ENCODE assay signal across 21 cellular contexts in the genomic region with DNA sequence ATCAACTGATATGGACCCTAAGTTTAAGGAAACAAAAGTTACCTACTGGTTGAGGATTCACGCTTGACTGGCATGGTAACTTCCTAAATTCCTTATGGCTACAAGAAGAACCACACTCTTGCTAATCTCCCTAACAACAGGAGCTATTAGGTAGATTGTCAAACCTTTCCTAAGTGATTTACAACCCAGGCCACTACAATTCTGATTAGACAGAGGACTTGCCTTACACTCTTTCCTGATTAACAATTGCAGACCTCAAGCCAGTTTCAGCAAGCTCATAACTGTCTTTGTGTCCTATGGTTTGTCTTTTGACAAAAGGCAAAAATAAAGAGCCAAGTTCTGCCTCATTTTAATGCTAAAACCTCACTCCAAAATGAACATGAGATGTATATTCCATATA. TPM values are rescaled to one million over a fixed set of nuclear protein-coding genes. Genes with fewer than 3 reads are reported as not detected.
DNase-seq lines count a peak whose midpoint lies in the region; ATAC-seq, FAIRE-seq and TF ChIP-seq lines count a peak whose summit lies in the region.
"Had no signal": no experiment of that assay in that cellular context is flagged by ENCODE, and none has a peak within 500 bp of the region (broad histone marks: within the 10 kb centered on the region; RNA-seq: fewer than 3 reads in every experiment).

No MANE protein-coding gene starts in this region.

- DNase-seq in SKM-1 treated with dmso at 0.1 percent for 144 hours (lab: John Stamatoyannopoulos, UW; ENCODE audit: unreplicated experiment) (peak; percentile 36), SKM-1 (lab: John Stamatoyannopoulos, UW; ENCODE audit: unreplicated experiment) (no peak), H1 (ENCODE audit: low read depth in 1 of 2, low spot score in 2 of 2) (no peak), mesendoderm (peak; percentile 16), Karpas-422 (no peak), T-helper 9 cell (no peak), NCI-H2227 treated with DMSO at 0.1 percent for 48 hours (lab: John Stamatoyannopoulos, UW) (no peak)
- DNase-seq: CD8-positive, alpha-beta T cell; COR-L47; DND-41; GDM1; GM23248; HCEC 1CT; HFFc6 had no signal

- no peak for TF ChIP-seq CTCF in H1 (IDR thresholded peaks at IDR 0.05; ENCODE audit: control extremely low read depth in 1 of 3, insufficient read depth in 1 of 3, low read depth in 1 of 3, low read length in 3 of 3)

- no peak overlapping the region for H2BK15ac ChIP-seq in H1 (ENCODE audit: low read length)
- no peak overlapping the region for H2BK15ac ChIP-seq in mesendoderm (replicated peaks; ENCODE audit: low read depth)

- H3K36me3 ChIP-seq in H1 (ENCODE audit: control insufficient read depth in 2 of 4, insufficient read depth in 4 of 4, low read length in 3 of 4) (peaks cover 0 to 2% (median 0%) of the 10 kb centered on the region in 4 experiments; a peak in 1 of 8 replicates), mesendoderm (ENCODE audit: control insufficient read depth, insufficient read depth, low read length) (no peaks in the 10 kb centered on the region), Karpas-422 (ENCODE audit: insufficient read depth, low read length) (no peaks in the 10 kb centered on the region)

- no peaks in the 10 kb centered on the region for H3K79me2 ChIP-seq in H1 (ENCODE audit: control insufficient read depth in 1 of 2, insufficient read depth in 2 of 2, low read length in 2 of 2)
- no peaks in the 10 kb centered on the region for H3K79me2 ChIP-seq in mesendoderm (ENCODE audit: control insufficient read depth, insufficient read depth, low read length)
- H3K79me2 ChIP-seq in Karpas-422 (ENCODE audit: low read length): no peaks in the 10 kb centered on the region

- peak in 1 of 2 experiments; percentile 28; a peak in 1 of 3 replicates for TF ChIP-seq POLR2A in H1 (IDR thresholded peaks at IDR 0.05; ENCODE audit: control extremely low read depth in 1 of 2, low read depth in 2 of 2, low read length in 2 of 2)

- H4K20me1 ChIP-seq in H1 (replicated peaks in 1 of 2; ENCODE audit: control insufficient read depth in 1 of 2, insufficient read depth in 2 of 2, low read length in 2 of 2): no peaks in the 10 kb centered on the region
- no peaks in the 10 kb centered on the region for H4K20me1 ChIP-seq in Karpas-422 (ENCODE audit: insufficient read depth, low read depth, low read length)

- H2BK120ac ChIP-seq in H1 (replicated peaks; ENCODE audit: low read depth, low read length): peak overlapping the region; percentile 47
- no peak overlapping the region for H2BK120ac ChIP-seq in mesendoderm (ENCODE audit: low read depth, low read length)

- CTCF ChIA-PET in H1 (lab: Charles Lee; ENCODE audit: partially characterized antibody): interaction anchor here (0.7 to 1.7 kb wide), 5 partner anchors 29 to 263 kb away, joined by 3 to 5 read pairs (median 3); a partner anchor contains a TSS

- H2AK5ac ChIP-seq in H1 (ENCODE audit: low read depth, low read length): no peak overlapping the region; the same call in 1 of the 2 replicates
- H2AK5ac ChIP-seq in mesendoderm (ENCODE audit: low read length): no peak overlapping the region

- WGBS in H1 (ENCODE audit: extremely low coverage in 1 of 2, insufficient coverage in 1 of 2, insufficient read length in 1 of 2, insufficient replicate concordance in 2 of 2, low coverage in 1 of 2, low lambda C conversion rate in 2 of 2, missing lambda C conversion rate in 1 of 2), 2 experiments: 47% methylated on average over 1 of the region's 1 CpG; no CpG with 5 or more reads in 1 of the 2 experiments
- no CpG with 5 or more reads among the region's 1 CpG for WGBS in mesendoderm (ENCODE audit: extremely low coverage, insufficient coverage, low lambda C conversion rate)

- TF ChIP-seq RAD21 in H1 (IDR thresholded peaks at IDR 0.05 in 1 of 2, conservative IDR thresholded peaks at IDR 0.05 in 1 of 2; ENCODE audit: low read depth in 2 of 2, low read length in 2 of 2): no peak

- H2BK5ac ChIP-seq in H1 (ENCODE audit: low read depth, low read length) (peak overlapping the region; percentile 66; the same call in 1 of the 2 replicates), mesendoderm (ENCODE audit: low read length) (no peak overlapping the region)

- no peak overlapping the region for H2AFZ ChIP-seq in H1 (ENCODE audit: low read length)
- no peak overlapping the region for H2AFZ ChIP-seq in Karpas-422 (ENCODE audit: low read length)
- H2AFZ ChIP-seq: GM23248 had no signal

- ATAC-seq in HG03460 (IDR thresholded peaks at IDR 0.05; ENCODE audit: unreplicated experiment): no peak
- ATAC-seq: CD8-positive, alpha-beta T cell had no signal

- no peaks in the 10 kb centered on the region for H3K27me3 ChIP-seq in H1 (replicated peaks in 1 of 4; ENCODE audit: control insufficient read depth in 3 of 4, extremely low read depth in 1 of 4, insufficient read depth in 3 of 4, low read length in 3 of 4)
- H3K27me3 ChIP-seq in mesendoderm (ENCODE audit: insufficient read depth, low read length, poor library complexity): no peaks in the 10 kb centered on the region
- no peaks in the 10 kb centered on the region for H3K27me3 ChIP-seq in Karpas-422 (ENCODE audit: low read length)

- H4K8ac ChIP-seq in H1 (ENCODE audit: extremely low read depth, insufficient read depth, low read length): no peak overlapping the region
- no peak overlapping the region for H4K8ac ChIP-seq in mesendoderm (ENCODE audit: low read depth, low read length)

- no peak overlapping the region for H3K23ac ChIP-seq in H1 (ENCODE audit: insufficient read length)
- H3K23ac ChIP-seq in mesendoderm (ENCODE audit: low read length): no peak overlapping the region

- no peak overlapping the region for H2BK12ac ChIP-seq in H1 (ENCODE audit: low read depth, low read length)

- no peak overlapping the region for H3K56ac ChIP-seq in H1 (replicated peaks; ENCODE audit: insufficient read length, low read depth, low read length)
- H3K56ac ChIP-seq in mesendoderm (ENCODE audit: low read length): no peak overlapping the region

- H3K4me1 ChIP-seq in H1 (replicated peaks in 1 of 4; ENCODE audit: control insufficient read depth in 3 of 4, insufficient read depth in 4 of 4, low read length in 3 of 4) (peaks cover 0 to 15% (median 8%) of the 10 kb centered on the region in 4 experiments; a peak in 4 of 7 replicates), mesendoderm (ENCODE audit: control insufficient read depth, low read depth, low read length) (no peaks in the 10 kb centered on the region), Karpas-422 (ENCODE audit: low read length) (no peaks in the 10 kb centered on the region)

- H3K14ac ChIP-seq in H1 (ENCODE audit: insufficient read length): no peak overlapping the region

- FAIRE-seq in H1 (lab: Jason Lieb, UNC): peak; percentile 68
- FAIRE-seq: D721Med, GM12892, GM19239 had no signal

- H3K27ac ChIP-seq in H1 (ENCODE audit: low read depth, low read length) (peak overlapping the region; percentile 67; the same call in 1 of the 2 replicates), mesendoderm (ENCODE audit: low read depth, low read length) (no peak overlapping the region), Karpas-422 (ENCODE audit: low read length) (no peak overlapping the region)
- H3K27ac ChIP-seq: GM23248 had no signal

- no peak overlapping the region for H3K4me3 ChIP-seq in H1 (ENCODE audit: extremely low read depth in 1 of 4, insufficient read depth in 2 of 4, low read depth in 3 of 4, low read length in 4 of 4)
- no peak overlapping the region for H3K4me3 ChIP-seq in mesendoderm (ENCODE audit: low read length)
- no peak overlapping the region for H3K4me3 ChIP-seq in Karpas-422 (ENCODE audit: low read length)
- H3K4me3 ChIP-seq: GM23248 had no signal

- POLR2A ChIA-PET in H1 (lab: Charles Lee; ENCODE audit: partially characterized antibody): no interaction called here

- H3K9ac ChIP-seq in H1 (replicated peaks in 1 of 4; ENCODE audit: extremely low read depth in 1 of 4, low read depth in 3 of 4, low read length in 3 of 4) (no peak overlapping the region), mesendoderm (ENCODE audit: low read length) (no peak overlapping the region), Karpas-422 (ENCODE audit: low read length) (no peak overlapping the region)
- H3K9ac ChIP-seq: GM23248 had no signal

- no peak overlapping the region for H3K4me2 ChIP-seq in H1 (ENCODE audit: insufficient read depth in 1 of 2, low read depth in 2 of 2, low read length in 2 of 2)
- H3K4me2 ChIP-seq in mesendoderm (ENCODE audit: low read length): no peak overlapping the region
- H3K4me2 ChIP-seq in Karpas-422 (ENCODE audit: low read depth, low read length, poor library complexity, severe bottlenecking): no peak overlapping the region

- H3K9me2 ChIP-seq in Karpas-422 (replicated peaks; ENCODE audit: insufficient read depth, low read length): no peaks in the 10 kb centered on the region

- H3K9me3 ChIP-seq in H1 (ENCODE audit: insufficient read depth in 2 of 2, low read depth in 1 of 2, low read length in 1 of 2) (no peaks in the 10 kb centered on the region), Karpas-422 (ENCODE audit: low read length) (no peaks in the 10 kb centered on the region)

- TF ChIP-seq EP300 in H1 (IDR thresholded peaks at IDR 0.05; ENCODE audit: borderline replicate concordance in 1 of 2, low read depth in 2 of 2, low read length in 2 of 2): no peak

- H3K79me1 ChIP-seq in H1 (ENCODE audit: low read depth, low read length): no peaks in the 10 kb centered on the region
- no peaks in the 10 kb centered on the region for H3K79me1 ChIP-seq in mesendoderm (ENCODE audit: low read length)

- peak overlapping the region; percentile 23; the same call in 1 of the 2 replicates for H2BK20ac ChIP-seq in H1 (ENCODE audit: low read length)

- H3K4ac ChIP-seq in H1 (replicated peaks; ENCODE audit: insufficient read length, low read depth, low read length) (no peak overlapping the region), mesendoderm (ENCODE audit: low read depth, low read length) (no peak overlapping the region)

- H4K5ac ChIP-seq in H1 (ENCODE audit: insufficient read length, low read depth, low read length) (no peak overlapping the region), mesendoderm (ENCODE audit: low read length) (no peak overlapping the region)

- no peaks in the 10 kb centered on the region for H3K23me2 ChIP-seq in H1 (ENCODE audit: low read depth, low read length)

- peak overlapping the region; percentile 75; the same call in 1 of the 2 replicates for H3K18ac ChIP-seq in H1 (ENCODE audit: extremely low read depth, low read length)
- no peak overlapping the region for H3K18ac ChIP-seq in mesendoderm (ENCODE audit: low read length)

- H4K91ac ChIP-seq in H1 (replicated peaks; ENCODE audit: insufficient read length, low read length): no peak overlapping the region

RNA-seq across cellular contexts. Expression of a gene that starts 16.3 kb away (rescaled TPM):
- total RNA-seq in H1 (2021; fragmentation: NEBNext Ultra II Directional; extraction: Animal tissue kit (Norgen Biotek cat#: 25700)): not detected in 2 replicates
- not detected in 2 replicates for polyA plus RNA-seq in H1 (2011; rRNA removed)
- polyA plus RNA-seq in H1 (2011; cell fraction: cytosol; rRNA removed): not detected
- polyA plus RNA-seq in H1 (2011; cell fraction: nucleus; rRNA removed): 0.21 TPM
- not detected in 4 replicates for polyA plus RNA-seq in H1 (2012, experiment 1 of 2)
- polyA plus RNA-seq in H1 (2012, experiment 2 of 2): not detected
- polyA plus RNA-seq in H1 (2013, experiment 1 of 2): not detected
- not detected for polyA plus RNA-seq in H1 (2013, experiment 2 of 2)
- 0.39 and 0.98 TPM in 2 replicates for polyA minus RNA-seq in H1 (2011; rRNA and poly(A)+ RNA removed)
- polyA minus RNA-seq in H1 (2011; cell fraction: cytosol; rRNA and poly(A)+ RNA removed): not detected
- 0.60 TPM for polyA minus RNA-seq in H1 (2011; cell fraction: nucleus; rRNA and poly(A)+ RNA removed)
- not detected for polyA plus RNA-seq in mesendoderm (2013, experiment 1 of 2)
- polyA plus RNA-seq in mesendoderm (2013, experiment 2 of 2): not detected
- total RNA-seq in Karpas-422 (2014; rRNA removed; shearing (Covaris generic); ENCODE audit: low replicate concordance): not detected in 2 replicates
- total RNA-seq: A673; CD8-positive, alpha-beta T cell; GM23248; HFFc6 had no signal
- polyA plus RNA-seq: BJ, GM23248 had no signal

RNA-seq across cellular contexts. Expression of a gene that starts 17.0 kb away (rescaled TPM):
- total RNA-seq in H1 (2021; fragmentation: NEBNext Ultra II Directional; extraction: Animal tissue kit (Norgen Biotek cat#: 25700)): not detected in 2 replicates
- polyA plus RNA-seq in H1 (2011; rRNA removed): 0.05 TPM in 1 of 2 replicates, not detected in the other
- polyA plus RNA-seq in H1 (2011; cell fraction: cytosol; rRNA removed): 0.08 TPM
- 0.67 TPM for polyA plus RNA-seq in H1 (2011; cell fraction: nucleus; rRNA removed)
- not detected in 4 replicates for polyA plus RNA-seq in H1 (2012, experiment 1 of 2)
- polyA plus RNA-seq in H1 (2012, experiment 2 of 2): not detected
- not detected for polyA plus RNA-seq in H1 (2013, experiment 1 of 2)
- polyA plus RNA-seq in H1 (2013, experiment 2 of 2): not detected
- polyA minus RNA-seq in H1 (2011; rRNA and poly(A)+ RNA removed): 1.0 and 1.5 TPM in 2 replicates
- polyA minus RNA-seq in H1 (2011; cell fraction: cytosol; rRNA and poly(A)+ RNA removed): not detected
- polyA minus RNA-seq in H1 (2011; cell fraction: nucleus; rRNA and poly(A)+ RNA removed): 1.2 TPM
- under 0.01 TPM for polyA plus RNA-seq in mesendoderm (2013, experiment 1 of 2)
- polyA plus RNA-seq in mesendoderm (2013, experiment 2 of 2): not detected
- not detected in 2 replicates for total RNA-seq in Karpas-422 (2014; rRNA removed; shearing (Covaris generic); ENCODE audit: low replicate concordance)
- total RNA-seq: A673; CD8-positive, alpha-beta T cell; GM23248; HFFc6 had no signal
- polyA plus RNA-seq: BJ, CD14-positive monocyte, GM23248 had no signal

Comparison
In these comparisons a context has a peak if more than half of its experiments do, and no peak if none do; other contexts are left out.
1. DNase-seq: peak in SKM-1 treated with dmso at 0.1 percent for 144 hours (single experiment) and mesendoderm (single experiment); none in SKM-1 (single experiment), H1 (0 of 2), Karpas-422 (single experiment), T-helper 9 cell (single experiment) and NCI-H2227 treated with DMSO at 0.1 percent for 48 hours (single experiment).